2 cellular contexts compared by ENCODE assay signal in genomic region chr5:141216035-141216434, GRCh38. TPM values are rescaled to one million over a fixed set of nuclear protein-coding genes. Genes with fewer than 3 reads are reported as not detected.
"Had no signal": no experiment of that assay in that cellular context is flagged by ENCODE, and none has a peak within 500 bp of the region (broad histone marks: within the 10 kb centered on the region; RNA-seq: fewer than 3 reads in every experiment).

No MANE protein-coding gene starts in this region.

RNA-seq across cellular contexts. Expression of gene PCDHB13, which starts 2.3 kb away (rescaled TPM):
- total RNA-seq: G401, GM12878 had no signal

RNA-seq across cellular contexts. Expression of gene PCDHB14, which starts 7.1 kb away (rescaled TPM):
- total RNA-seq: GM12878 had no signal

RNA-seq across cellular contexts. Expression of gene PCDHB12, which starts 7.5 kb away (rescaled TPM):
- total RNA-seq: G401, GM12878 had no signal

RNA-seq across cellular contexts. Expression of gene PCDHB11, which starts 16.6 kb away (rescaled TPM):
- total RNA-seq: GM12878 had no signal

RNA-seq across cellular contexts. Expression of gene PCDHB10, which starts 23.9 kb away (rescaled TPM):
- total RNA-seq: GM12878 had no signal
